ENCODE assay signal across 18 cellular contexts in genomic region chr5:104840284-104840683, GRCh38.
DNase-seq lines count a peak whose midpoint lies in the region; ATAC-seq and TF ChIP-seq lines count a peak whose summit lies in the region.
"Had no signal": no experiment of that assay in that cellular context is flagged by ENCODE, and none has a peak within 500 bp of the region (broad histone marks: within the 10 kb centered on the region; RNA-seq: fewer than 3 reads in every experiment).

No MANE protein-coding gene starts in this region.

- H3K79me2 ChIP-seq in SK-N-SH (ENCODE audit: insufficient read depth): no peaks in the 10 kb centered on the region

- no peaks in the 10 kb centered on the region for H3K27me3 ChIP-seq in SK-N-SH (ENCODE audit: insufficient read depth)
- H3K27me3 ChIP-seq: BLaER1 treated with 17β-estradiol and CSF1 and Interleukin-3, amounts not matched to agents 10 nM and 100 nM had no signal

- H3K9me3 ChIP-seq in SK-N-SH: no peaks in the 10 kb centered on the region
- H3K9me3 ChIP-seq: A549; BLaER1 treated with 17β-estradiol and CSF1 and Interleukin-3, amounts not matched to agents 10 nM and 100 nM; Caco-2 had no signal

- no peak for TF ChIP-seq EP300 in SK-N-SH (IDR thresholded peaks at IDR 0.05; ENCODE audit: borderline replicate concordance in 1 of 2, low read depth in 1 of 2, low read length in 1 of 2)

- H3K4me3 ChIP-seq in SK-N-SH (ENCODE audit: low read depth in 2 of 2, low read length in 1 of 2): no peak overlapping the region
- H3K4me3 ChIP-seq: A549; BLaER1 treated with 17β-estradiol and CSF1 and Interleukin-3, amounts not matched to agents 10 nM and 100 nM; GM12878 had no signal

- no peak overlapping the region for H2AFZ ChIP-seq in SK-N-SH (ENCODE audit: low read depth)

- ATAC-seq in SK-N-SH treated with all-trans-retinoic acid at 6 μM for 48 hours (no peak), HG03095 (IDR thresholded peaks at IDR 0.05; ENCODE audit: unreplicated experiment) (no peak)
- ATAC-seq: A549; CD8-positive, alpha-beta T cell; GM12878 had no signal

- no peaks in the 10 kb centered on the region for H3K9me2 ChIP-seq in SK-N-SH

- TF ChIP-seq RAD21 in SK-N-SH (IDR thresholded peaks at IDR 0.05; ENCODE audit: low read length): no peak

- H3K9ac ChIP-seq in SK-N-SH: no peak overlapping the region
- H3K9ac ChIP-seq: BLaER1 treated with 17β-estradiol and CSF1 and Interleukin-3, amounts not matched to agents 10 nM and 100 nM had no signal

- H3K4me2 ChIP-seq in SK-N-SH: no peak overlapping the region
- H3K4me2 ChIP-seq: A549; BLaER1 treated with 17β-estradiol and CSF1 and Interleukin-3, amounts not matched to agents 10 nM and 100 nM had no signal

- no peaks in the 10 kb centered on the region for H3F3A ChIP-seq in SK-N-SH (replicated peaks; ENCODE audit: insufficient read depth)

- CTCF ChIA-PET in SK-N-SH (lab: Yijun Ruan, JAX): no interaction called here

- no peak for DNase-seq in SK-N-SH
- DNase-seq in NCI-H69 (lab: John Stamatoyannopoulos, UW): peak; percentile 53
- DNase-seq in left kidney (ENCODE audit: low read depth, low spot score): peak; percentile 3
- no peak for DNase-seq in substantia nigra (lab: John Stamatoyannopoulos, UW)
- DNase-seq: AML-193; Caco-2; Calu3; CD4-positive, alpha-beta T cell; CD8-positive, alpha-beta T cell; DMS79 treated with DMSO at 0.1 percent for 48 hours; GDM1 had no signal

- no peaks in the 10 kb centered on the region for H3K4me1 ChIP-seq in SK-N-SH (ENCODE audit: control insufficient read depth in 1 of 2, insufficient read depth in 2 of 2, low read depth in 1 of 2, low read length in 1 of 2)
- H3K4me1 ChIP-seq: A549 had no signal

- H3K36me3 ChIP-seq in SK-N-SH (replicated peaks in 1 of 2; ENCODE audit: control insufficient read depth in 1 of 2, insufficient read depth in 2 of 2, low read length in 1 of 2): no peaks in the 10 kb centered on the region
- H3K36me3 ChIP-seq: BLaER1 treated with 17β-estradiol and CSF1 and Interleukin-3, amounts not matched to agents 10 nM and 100 nM had no signal

- H4K20me1 ChIP-seq in SK-N-SH (ENCODE audit: insufficient read depth): no peaks in the 10 kb centered on the region
- H4K20me1 ChIP-seq: BLaER1 treated with 17β-estradiol and CSF1 and Interleukin-3, amounts not matched to agents 10 nM and 100 nM had no signal

- 35% methylated on average over 1 of the region's 1 CpG for WGBS in SK-N-SH (ENCODE audit: low lambda C conversion rate)

- no peak overlapping the region for H3K27ac ChIP-seq in SK-N-SH (ENCODE audit: low read depth in 2 of 2, low read length in 1 of 2)
- no peak overlapping the region for H3K27ac ChIP-seq in substantia nigra (ENCODE audit: low read depth, low read length, poor library complexity, severe bottlenecking)
- H3K27ac ChIP-seq: 22Rv1; A549; BLaER1 treated with 17β-estradiol and CSF1 and Interleukin-3, amounts not matched to agents 10 nM and 100 nM; C4-2B had no signal

- TF ChIP-seq CTCF in SK-N-SH (IDR thresholded peaks at IDR 0.05): no peak

- POLR2A ChIA-PET in SK-N-SH (lab: Yijun Ruan, JAX): no interaction called here

TF ChIP-seq in SK-N-SH treated with all-trans-retinoic acid at 6 μM for 48 hours, 23 proteins besides CTCF, POLR2A, EP300 and RAD21:
- TF ChIP-seq ZNF70 (CRISPR knock-in tag; IDR thresholded peaks at IDR 0.05) (no peak), ZFP3 (CRISPR knock-in tag; IDR thresholded peaks at IDR 0.05) (no peak), SNAI2 (CRISPR knock-in tag; IDR thresholded peaks at IDR 0.05) (no peak), ZFP30 (CRISPR knock-in tag; IDR thresholded peaks at IDR 0.05) (no peak), ZC3H10 (CRISPR knock-in tag; IDR thresholded peaks at IDR 0.05) (peak; percentile 83; the same call in 1 of the 2 replicates), RARB (CRISPR knock-in tag; IDR thresholded peaks at IDR 0.05) (no peak), ISL1 (CRISPR knock-in tag; IDR thresholded peaks at IDR 0.05) (peak; percentile 54), ZNF8 (CRISPR knock-in tag; IDR thresholded peaks at IDR 0.05) (no peak), TCF4 (CRISPR knock-in tag; IDR thresholded peaks at IDR 0.05; ENCODE audit: borderline replicate concordance) (no peak), TOX (CRISPR knock-in tag; IDR thresholded peaks at IDR 0.05; ENCODE audit: borderline replicate concordance) (peak; percentile 82; the same call in 1 of the 2 replicates), CSDC2 (CRISPR knock-in tag; IDR thresholded peaks at IDR 0.05) (no peak), ZNF565 (CRISPR knock-in tag; conservative IDR thresholded peaks at IDR 0.05; ENCODE audit: low read depth) (no peak), ESRRG (CRISPR knock-in tag; IDR thresholded peaks at IDR 0.05) (no peak)

TF ChIP-seq in SK-N-SH, 30 proteins besides CTCF, POLR2A, EP300 and RAD21:
- TF ChIP-seq FOSL2 (IDR thresholded peaks at IDR 0.05; ENCODE audit: borderline replicate concordance, low read depth) (no peak), NFIC (IDR thresholded peaks at IDR 0.05; ENCODE audit: borderline replicate concordance) (no peak), FOXM1 (IDR thresholded peaks at IDR 0.05; ENCODE audit: low read depth) (no peak), TAF1 (IDR thresholded peaks at IDR 0.05; ENCODE audit: borderline replicate concordance, low read depth, low read length) (no peak), USF2 (IDR thresholded peaks at IDR 0.05; ENCODE audit: borderline replicate concordance, low read depth, low read length) (no peak), ELF1 (IDR thresholded peaks at IDR 0.05) (no peak), GATA2 (CRISPR knock-in tag; IDR thresholded peaks at IDR 0.05) (no peak), TCF12 (IDR thresholded peaks at IDR 0.05) (no peak), RXRA (IDR thresholded peaks at IDR 0.05; ENCODE audit: borderline replicate concordance, low read depth) (no peak), PBX3 (IDR thresholded peaks at IDR 0.05) (no peak), TEAD4 (IDR thresholded peaks at IDR 0.05; ENCODE audit: borderline replicate concordance, insufficient read depth) (no peak)

Comparison
In these comparisons a context has a peak if more than half of its experiments do, and no peak if none do; other contexts are left out.
1. DNase-seq: peak in NCI-H69 (single experiment) and left kidney (single experiment); none in SK-N-SH (single experiment) and substantia nigra (0 of 49).